In genomic region chr19:36139120-36139472, GRCh38 we compare ENCODE assay signal across 9 cellular contexts. TPM values are rescaled to one million over a fixed set of nuclear protein-coding genes. Genes with fewer than 3 reads are reported as not detected.
DNase-seq lines count a peak whose midpoint lies in the region; ATAC-seq, FAIRE-seq and TF ChIP-seq lines count a peak whose summit lies in the region.
"Had no signal": no experiment of that assay in that cellular context is flagged by ENCODE, and none has a peak within 500 bp of the region (broad histone marks: within the 10 kb centered on the region; RNA-seq: fewer than 3 reads in every experiment).

No MANE protein-coding gene starts in this region.

- no peaks in the 10 kb centered on the region for H3K27me3 Mint-ChIP-seq in Calu3 (ENCODE audit: unreplicated experiment)

- ATAC-seq in RWPE2 (ENCODE audit: low read depth) (no peak), pancreas (no peak), HG02610 (IDR thresholded peaks at IDR 0.05; ENCODE audit: unreplicated experiment) (no peak), HG03469 (IDR thresholded peaks at IDR 0.05; ENCODE audit: unreplicated experiment) (no peak), HG02973 (IDR thresholded peaks at IDR 0.05; ENCODE audit: unreplicated experiment) (no peak)

- peaks cover 12% of the 10 kb centered on the region for H3K4me1 ChIP-seq in RWPE2 (ENCODE audit: insufficient read depth, poor library complexity, severe bottlenecking)
- H3K4me1 ChIP-seq in esophagus (ENCODE audit: control insufficient read depth in 2 of 2, insufficient read depth in 2 of 2, low read length in 1 of 2) = peaks cover 0 to 6% of the 10 kb centered on the region in 2 donors
- H3K4me1 ChIP-seq in pancreas = peaks cover 0 to 18% (median 0%) of the 10 kb centered on the region in 3 donors

- FAIRE-seq in pancreas (lab: Jason Lieb, UNC) = no peak

- no peak for DNase-seq in Calu3
- no peak for DNase-seq in RWPE2 (ENCODE audit: low spot score)
- DNase-seq in pancreas = no peak
- DNase-seq in SHP77 treated with DMSO at 0.1 percent for 48 hours (lab: John Stamatoyannopoulos, UW) = no peak

- peaks cover 3% of the 10 kb centered on the region for H3K9me3 Mint-ChIP-seq in Calu3 (ENCODE audit: low read depth, unreplicated experiment)

- H3K27ac Mint-ChIP-seq in Calu3 (ENCODE audit: unreplicated experiment) = peak overlapping the region; percentile 99

- H3K27me3 ChIP-seq in RWPE2 (ENCODE audit: insufficient read depth, poor library complexity, severe bottlenecking) = no peaks in the 10 kb centered on the region
- no peaks in the 10 kb centered on the region for H3K27me3 ChIP-seq in esophagus (ENCODE audit: control insufficient read depth in 1 of 2, insufficient read depth in 2 of 2, low read length in 2 of 2)
- no peaks in the 10 kb centered on the region for H3K27me3 ChIP-seq in pancreas

- no TSS peak for BruUV-seq in Calu3 (replicated peaks; lab: Mats Ljungman, UMichigan)

- peak overlapping the region; percentile 72 for H3K4me3 ChIP-seq in RWPE2 (ENCODE audit: severe bottlenecking)
- H3K4me3 ChIP-seq in esophagus (ENCODE audit: low read depth in 1 of 2, low read length in 2 of 2) = peak overlapping the region; percentile 83 to 91
- H3K4me3 ChIP-seq in pancreas = peak overlapping the region; percentile 68 to 95 (median 80)

- CTCF ChIA-PET in Calu3 (lab: Charles Lee) = interaction anchor here (0.7 to 1.5 kb wide), 3 partner anchors 11 to 24 kb away, joined by 4 to 9 read pairs (median 7); partner anchors contain the start of gene POLR2I

- TF ChIP-seq CTCF in Calu3 (IDR thresholded peaks at IDR 0.05; ENCODE audit: unreplicated experiment) (no peak), RWPE2 (IDR thresholded peaks at IDR 0.05; ENCODE audit: poor library complexity, severe bottlenecking) (no peak), pancreas (IDR thresholded peaks at IDR 0.05) (no peak)

- H3K27ac ChIP-seq in RWPE2 (ENCODE audit: poor library complexity, severe bottlenecking) (peak overlapping the region; percentile 95), esophagus (ENCODE audit: low read depth in 2 of 2, low read length in 1 of 2) (peak overlapping the region; percentile 99), pancreas (peak overlapping the region; percentile 86 to 97 (median 96))

- 49 to 55% methylated on average over 7 of the region's 7 CpGs for WGBS in esophagus, 2 donors
- 58 to 60% methylated on average over 7 of the region's 7 CpGs for WGBS in pancreas, 2 donors

- H3K36me3 Mint-ChIP-seq in Calu3 (ENCODE audit: insufficient read depth, unreplicated experiment) = peaks cover 72% of the 10 kb centered on the region

- H3K4me3 Mint-ChIP-seq in Calu3 (ENCODE audit: low read depth, unreplicated experiment) = peak overlapping the region; percentile 95

- peaks cover 20% of the 10 kb centered on the region for H3K36me3 ChIP-seq in RWPE2 (ENCODE audit: low read depth)
- H3K36me3 ChIP-seq in esophagus (ENCODE audit: control insufficient read depth in 2 of 2, insufficient read depth in 2 of 2, low read length in 1 of 2) = peaks cover 6 to 12% of the 10 kb centered on the region in 2 donors
- peaks cover 0 to 11% (median 0%) of the 10 kb centered on the region in 3 donors for H3K36me3 ChIP-seq in pancreas

- H3K9me3 ChIP-seq in RWPE2 (ENCODE audit: severe bottlenecking) (no peaks in the 10 kb centered on the region), esophagus (ENCODE audit: control insufficient read depth in 2 of 2, insufficient read depth in 1 of 2, low read depth in 1 of 2, low read length in 1 of 2) (no peaks in the 10 kb centered on the region), pancreas (no peaks in the 10 kb centered on the region)

- H3K4me1 Mint-ChIP-seq in Calu3 (ENCODE audit: low read depth, unreplicated experiment) = peaks cover 37% of the 10 kb centered on the region

- intact Hi-C loops in Calu3 (cut with micrococcal nuclease; ENCODE audit: unreplicated experiment) = no loop called here
- intact Hi-C loops in pancreas (cut with DNase I) = no loop called here

RNA-seq across cellular contexts. Expression of gene CAPNS1, which starts 0.8 kb away (rescaled TPM):
- total RNA-seq in Calu3 (2022) = 823 and 894 TPM in 2 replicates
- polyA plus RNA-seq in esophagus = 1,000 to 10,000 TPM in 1 of 2 donors, 100 to 1,000 TPM in 1; 919 to 1,019 TPM
- 100 to 1,000 TPM; 124 to 273 (median 175) TPM for total RNA-seq in pancreas
- polyA plus RNA-seq in pancreas = 100 to 1,000 TPM; 260 to 271 TPM

RNA-seq across cellular contexts. Expression of gene COX7A1, which starts 13.2 kb away (rescaled TPM):
- not detected in 2 replicates for total RNA-seq in Calu3 (2022)
- polyA plus RNA-seq in esophagus = 10 to 100 TPM; 17.3 to 22.9 TPM
- total RNA-seq in pancreas = 10 to 100 TPM in 5 of 6 donors, 1 to 10 TPM in 1; 4.1 to 25.3 (median 15.1) TPM
- polyA plus RNA-seq in pancreas = 10 to 100 TPM; 13.6 to 31.0 TPM
- total RNA-seq: T-helper 2 cell treated with Interferon-gamma antibody and Interleukin-4, amounts not matched to agents 100 ng/mL and 5 ng/mL, for 36 hours had no signal

RNA-seq across cellular contexts. Expression of gene TBCB, which starts 23.8 kb away (rescaled TPM):
- total RNA-seq in Calu3 (2022) = 204 and 210 TPM in 2 replicates
- 100 to 1,000 TPM; 100 to 149 TPM for polyA plus RNA-seq in esophagus
- total RNA-seq in pancreas = 10 to 100 TPM; 22.3 to 65.0 (median 32.3) TPM
- 100 to 1,000 TPM in 1 of 2 donors, 10 to 100 TPM in 1; 72.6 to 131 TPM for polyA plus RNA-seq in pancreas

RNA-seq across cellular contexts. Expression of gene POLR2I, which starts 24.4 kb away (rescaled TPM):
- total RNA-seq in Calu3 (2022) (91.6 and 92.2 TPM in 2 replicates), pancreas (10 to 100 TPM; 29.8 to 40.6 (median 35.3) TPM)
- polyA plus RNA-seq in esophagus (10 to 100 TPM; 66.7 to 77.8 TPM), pancreas (10 to 100 TPM; 45.7 to 58.0 TPM)

RNA-seq across cellular contexts. Expression of gene OVOL3, which starts 28.2 kb away (rescaled TPM):
- total RNA-seq in Calu3 (2022) (not detected in 2 replicates), pancreas (not detected)
- polyA plus RNA-seq in esophagus (under 1 TPM in 1 of 2 donors, not detected in 1; 0.16 TPM), pancreas (not detected)
- total RNA-seq: T-helper 2 cell treated with Interferon-gamma antibody and Interleukin-4, amounts not matched to agents 100 ng/mL and 5 ng/mL, for 36 hours had no signal
